Comparison of ENCODE assay signal across 8 cellular contexts in genomic region chr2:153871231-153872221, GRCh38. TPM values are rescaled to one million over a fixed set of nuclear protein-coding genes. Genes with fewer than 3 reads are reported as not detected.
DNase-seq lines count a peak whose midpoint lies in the region; ATAC-seq and TF ChIP-seq lines count a peak whose summit lies in the region.

TSS of gene GALNT13 (plus strand) at chr2:153871922.

- intact Hi-C loops in dorsolateral prefrontal cortex (cut with DNase I): loop anchor here (5.0 kb wide), 4 partner anchors 59 to 506 kb away; no protein-coding TSS in a partner anchor

- DNase-seq in GM06990 (ENCODE audit: extremely low read depth, insufficient read length) (peak; percentile 1), NCI-H524 (lab: John Stamatoyannopoulos, UW) (peak; percentile 87 to 90), dorsolateral prefrontal cortex (peak; percentile 70 to 93 (median 90)), middle frontal gyrus (ENCODE audit: extremely low spot score, low spot score) (peak; percentile 85), DMS79 (lab: John Stamatoyannopoulos, UW) (no peak)

- H3K27me3 ChIP-seq in GM06990 (replicated peaks; ENCODE audit: control insufficient read depth, insufficient read depth, low read length): no peaks in the 10 kb centered on the region
- H3K27me3 ChIP-seq in dorsolateral prefrontal cortex: peaks cover 0 to 16% (median 0%) of the 10 kb centered on the region in 45 donors

- H3K36me3 ChIP-seq in GM06990 (ENCODE audit: control insufficient read depth, insufficient read depth, low read length): no peaks in the 10 kb centered on the region

- peak within 1 kb of the TSS; percentile 59 to 97 (median 89) for H3K27ac ChIP-seq in dorsolateral prefrontal cortex

- no peak within 1 kb of the TSS for H3K4me3 ChIP-seq in GM06990 (replicated peaks; ENCODE audit: low read depth, low read length)
- H3K4me3 ChIP-seq in dorsolateral prefrontal cortex: peak within 1 kb of the TSS; percentile 46 to 84 (median 72)

- ATAC-seq in HG02623 (IDR thresholded peaks at IDR 0.05; ENCODE audit: unreplicated experiment) (no peak), GM21447 (IDR thresholded peaks at IDR 0.05; ENCODE audit: unreplicated experiment) (no peak), GM19035 (IDR thresholded peaks at IDR 0.05; ENCODE audit: unreplicated experiment) (no peak)

- TF ChIP-seq CTCF in GM06990 (IDR thresholded peaks at IDR 0.05; ENCODE audit: insufficient read depth, low read length, poor library complexity, severe bottlenecking): no peak
- TF ChIP-seq CTCF in dorsolateral prefrontal cortex (IDR thresholded peaks at IDR 0.05 in 54 of 56, conservative IDR thresholded peaks at IDR 0.05 in 2 of 56; ENCODE audit: low read depth in 1 of 56, partially characterized antibody in 56 of 56): peak in 13 of 56 donors; percentile 2 to 33 (median 15)

RNA-seq across cellular contexts. Expression of gene GALNT13, which starts in this region (rescaled TPM):
- 10 to 100 TPM in 119 of 120 experiments, 1 to 10 TPM in 1; 8.3 to 41.6 (median 20.5) TPM for total RNA-seq in dorsolateral prefrontal cortex
